ENCODE assay signal across 14 cellular contexts in genomic region chr7:135193615-135194081, GRCh38. TPM values are rescaled to one million over a fixed set of nuclear protein-coding genes. Genes with fewer than 3 reads are reported as not detected.
DNase-seq lines count a peak whose midpoint lies in the region; ATAC-seq, FAIRE-seq and TF ChIP-seq lines count a peak whose summit lies in the region.
"Had no signal": no experiment of that assay in that cellular context is flagged by ENCODE, and none has a peak within 500 bp of the region (broad histone marks: within the 10 kb centered on the region; RNA-seq: fewer than 3 reads in every experiment).

No MANE protein-coding gene starts in this region.

- no peak overlapping the region for H3K27ac Mint-ChIP-seq in activated CD8-positive, alpha-beta T cell treated with anti-CD3 and anti-CD28 coated beads for 36 hours
- H3K27ac Mint-ChIP-seq: activated naive CD8-positive, alpha-beta T cell treated with anti-CD3 and anti-CD28 coated beads for 36 hours had no signal

- in situ Hi-C loops in astrocyte of the spinal cord (cut with HindIII; ENCODE audit: low sequenced_read_pairs): no loop called here

- peak overlapping the region; percentile 57 to 77 (median 74) for H3K27ac ChIP-seq in gastroesophageal sphincter

- TF ChIP-seq POLR2A in gastroesophageal sphincter (IDR thresholded peaks at IDR 0.05): no peak

- H3K9me3 Mint-ChIP-seq in activated CD8-positive, alpha-beta T cell treated with anti-CD3 and anti-CD28 coated beads for 36 hours: no peaks in the 10 kb centered on the region
- H3K9me3 Mint-ChIP-seq: activated naive CD8-positive, alpha-beta T cell treated with anti-CD3 and anti-CD28 coated beads for 36 hours had no signal

- POLR2A ChIA-PET in activated CD8-positive, alpha-beta T cell treated with anti-CD3 and anti-CD28 coated beads for 36 hours (lab: Charles Lee): no interaction called here

- H3K4me3 Mint-ChIP-seq in activated CD8-positive, alpha-beta T cell treated with anti-CD3 and anti-CD28 coated beads for 36 hours: no peak overlapping the region
- H3K4me3 Mint-ChIP-seq: activated naive CD8-positive, alpha-beta T cell treated with anti-CD3 and anti-CD28 coated beads for 36 hours had no signal

- H3K4me1 Mint-ChIP-seq in activated CD8-positive, alpha-beta T cell treated with anti-CD3 and anti-CD28 coated beads for 36 hours (ENCODE audit: low read depth): peaks cover 7% of the 10 kb centered on the region

- peak; percentile 14 for DNase-seq in activated effector memory CD4-positive, alpha-beta T cell treated with anti-CD3 and anti-CD28 coated beads, Interleukin-2, amount 50 U/mL, for 16 hours
- no peak for DNase-seq in activated effector memory CD4-positive, alpha-beta T cell treated with Interleukin-2 at 50 U/mL for 16 hours
- DNase-seq in astrocyte of the spinal cord (ENCODE audit: low read depth, low spot score) (peak; percentile 94), urothelium cell line (ENCODE audit: low spot score) (peak; percentile 50), putamen (ENCODE audit: low spot score) (no peak), NOMO-1 (lab: John Stamatoyannopoulos, UW; ENCODE audit: unreplicated experiment in 2 of 2) (no peak)
- DNase-seq in activated CD8-positive, alpha-beta T cell treated with anti-CD3 and anti-CD28 coated beads for 36 hours: no peak
- DNase-seq: activated CD4-positive, alpha-beta T cell treated with anti-CD3 and anti-CD28 coated beads, Interleukin-2, amount 50 U/mL, for 48 hours; activated naive CD8-positive, alpha-beta T cell treated with anti-CD3 and anti-CD28 coated beads for 36 hours; effector memory CD4-positive, alpha-beta T cell; NCI-H510A treated with DMSO at 0.1 percent for 48 hours had no signal

- peaks cover 0 to 36% (median 3%) of the 10 kb centered on the region in 3 donors for H3K4me1 ChIP-seq in gastroesophageal sphincter

- H3K36me3 ChIP-seq in gastroesophageal sphincter: peaks cover 0 to 96% of the 10 kb centered on the region in 2 donors

- peaks cover 50% of the 10 kb centered on the region for H3K36me3 Mint-ChIP-seq in activated CD8-positive, alpha-beta T cell treated with anti-CD3 and anti-CD28 coated beads for 36 hours (ENCODE audit: low read depth)

- no peaks in the 10 kb centered on the region for H3K27me3 Mint-ChIP-seq in activated CD8-positive, alpha-beta T cell treated with anti-CD3 and anti-CD28 coated beads for 36 hours
- H3K27me3 Mint-ChIP-seq: activated naive CD8-positive, alpha-beta T cell treated with anti-CD3 and anti-CD28 coated beads for 36 hours had no signal

- TF ChIP-seq EP300 in gastroesophageal sphincter (IDR thresholded peaks at IDR 0.05): no peak

- 70 to 86% methylated on average over 5 of the region's 10 CpGs for WGBS in gastroesophageal sphincter (ENCODE audit: low coverage in 1 of 2), 2 donors

- H3K4me3 ChIP-seq in astrocyte of the spinal cord (ENCODE audit: low read depth, low read length): no peak overlapping the region
- H3K4me3 ChIP-seq in gastroesophageal sphincter: no peak overlapping the region

- no peaks in the 10 kb centered on the region for H3K9me3 ChIP-seq in gastroesophageal sphincter

- no peak for FAIRE-seq in urothelium cell line (lab: Jason Lieb, UNC)

- intact Hi-C loops in activated CD8-positive, alpha-beta T cell treated with anti-CD3 and anti-CD28 coated beads for 36 hours (cut with micrococcal nuclease): no loop called here

- no peaks in the 10 kb centered on the region for H3K27me3 ChIP-seq in gastroesophageal sphincter

- ATAC-seq in gastroesophageal sphincter: peak; percentile 72
- ATAC-seq in activated CD8-positive, alpha-beta T cell treated with anti-CD3 and anti-CD28 coated beads for 36 hours: no peak

- TF ChIP-seq CTCF in astrocyte of the spinal cord (IDR thresholded peaks at IDR 0.05; ENCODE audit: low read depth, low read length) (no peak), gastroesophageal sphincter (IDR thresholded peaks at IDR 0.05) (no peak)
- no peak for TF ChIP-seq CTCF in activated CD8-positive, alpha-beta T cell treated with anti-CD3 and anti-CD28 coated beads for 36 hours (IDR thresholded peaks at IDR 0.05)

- CTCF ChIA-PET in activated CD8-positive, alpha-beta T cell treated with anti-CD3 and anti-CD28 coated beads for 36 hours (lab: Charles Lee): no interaction called here

RNA-seq across cellular contexts. Expression of gene WDR91, which starts 17.7 kb away (rescaled TPM):
- total RNA-seq in gastroesophageal sphincter: 10 to 100 TPM; 18.7 to 37.1 (median 30.0) TPM
- total RNA-seq in activated CD8-positive, alpha-beta T cell treated with anti-CD3 and anti-CD28 coated beads for 36 hours: 10 to 100 TPM; 12.9 to 13.1 TPM

RNA-seq across cellular contexts. Expression of gene CYREN, which starts 23.1 kb away (rescaled TPM):
- 10 to 100 TPM; 37.0 to 60.3 (median 49.7) TPM for total RNA-seq in gastroesophageal sphincter
- 10 to 100 TPM; 32.5 to 35.4 TPM for total RNA-seq in activated CD8-positive, alpha-beta T cell treated with anti-CD3 and anti-CD28 coated beads for 36 hours

RNA-seq across cellular contexts. Expression of gene STRA8, which starts 40.0 kb away (rescaled TPM):
- total RNA-seq in gastroesophageal sphincter: not detected
- total RNA-seq in activated CD8-positive, alpha-beta T cell treated with anti-CD3 and anti-CD28 coated beads for 36 hours: not detected
- total RNA-seq: activated naive CD8-positive, alpha-beta T cell treated with anti-CD3 and anti-CD28 coated beads for 36 hours; renal cortical epithelial cell; temporal lobe had no signal

RNA-seq across cellular contexts. Expression of gene TMEM140, which starts 45.8 kb away (rescaled TPM):
- total RNA-seq in gastroesophageal sphincter: 10 to 100 TPM in 3 of 4 donors, 1 to 10 TPM in 1; 9.3 to 21.8 (median 16.0) TPM
- total RNA-seq in activated CD8-positive, alpha-beta T cell treated with anti-CD3 and anti-CD28 coated beads for 36 hours: 1 to 10 TPM; 6.2 to 7.6 TPM

Comparison
In these comparisons a context has a peak if more than half of its experiments do, and no peak if none do; other contexts are left out.
1. DNase-seq: peak in activated effector memory CD4-positive, alpha-beta T cell treated with anti-CD3 and anti-CD28 coated beads, Interleukin-2, amount 50 U/mL, for 16 hours (single experiment), astrocyte of the spinal cord (single experiment) and urothelium cell line (single experiment); none in activated effector memory CD4-positive, alpha-beta T cell treated with Interleukin-2 at 50 U/mL for 16 hours (single experiment), putamen (single experiment), activated CD8-positive, alpha-beta T cell treated with anti-CD3 and anti-CD28 coated beads for 36 hours (single experiment) and NOMO-1 (0 of 2).